In genomic region chr6:41040911-41041536, GRCh38 we compare ENCODE assay signal across 1 cellular context.
TF ChIP-seq lines count a peak whose summit lies in the region.

No MANE protein-coding gene starts in this region.

TF ChIP-seq in HepG2, 621 proteins besides CTCF, POLR2A, EP300 and RAD21 (continued from another document):
- TF ChIP-seq AHDC1 (CRISPR knock-in tag; IDR thresholded peaks at IDR 0.05; ENCODE audit: borderline replicate concordance) (no peak), ETV6 (CRISPR knock-in tag; conservative IDR thresholded peaks at IDR 0.05) (no peak), ATF1 (CRISPR knock-in tag; IDR thresholded peaks at IDR 0.05) (no peak), MNT (IDR thresholded peaks at IDR 0.05) (no peak), NR2F1 (CRISPR knock-in tag; IDR thresholded peaks at IDR 0.05) (no peak), ZNF235 (CRISPR knock-in tag; IDR thresholded peaks at IDR 0.05; ENCODE audit: borderline replicate concordance) (no peak), ESRRA (CRISPR knock-in tag; IDR thresholded peaks at IDR 0.05; ENCODE audit: low read depth) (0 out of 2 replicates have a peak, but pooled peaks have one; percentile 5), ZBTB3 (CRISPR knock-in tag; IDR thresholded peaks at IDR 0.05; ENCODE audit: borderline replicate concordance, low read depth) (no peak), MED1 (CRISPR knock-in tag; IDR thresholded peaks at IDR 0.05) (no peak), ZNF12 (CRISPR knock-in tag; IDR thresholded peaks at IDR 0.05) (no peak), ZSCAN21 (CRISPR knock-in tag; IDR thresholded peaks at IDR 0.05; ENCODE audit: borderline replicate concordance) (no peak), ZNF737 (CRISPR knock-in tag; IDR thresholded peaks at IDR 0.05; ENCODE audit: borderline replicate concordance) (no peak), DNMT3B (CRISPR knock-in tag; conservative IDR thresholded peaks at IDR 0.05) (no peak), ZNF773 (CRISPR knock-in tag; IDR thresholded peaks at IDR 0.05; ENCODE audit: borderline replicate concordance) (no peak), ZNF781 (CRISPR knock-in tag; IDR thresholded peaks at IDR 0.05; ENCODE audit: borderline replicate concordance, not compliant biosample characterization) (no peak), MEIS1 (CRISPR knock-in tag; IDR thresholded peaks at IDR 0.05; ENCODE audit: borderline replicate concordance) (no peak), ZNF790 (CRISPR knock-in tag; IDR thresholded peaks at IDR 0.05; ENCODE audit: borderline replicate concordance) (no peak), SAP130 (CRISPR knock-in tag; IDR thresholded peaks at IDR 0.05; ENCODE audit: low read depth) (no peak), ZBTB34 (CRISPR knock-in tag; IDR thresholded peaks at IDR 0.05) (no peak), CERS6 (CRISPR knock-in tag; IDR thresholded peaks at IDR 0.05) (no peak), NR2F6 (IDR thresholded peaks at IDR 0.05) (no peak), NR2F6 (CRISPR knock-in tag; IDR thresholded peaks at IDR 0.05) (no peak), RNF2 (conservative IDR thresholded peaks at IDR 0.05; ENCODE audit: low read depth) (no peak), HDAC6 (IDR thresholded peaks at IDR 0.05; ENCODE audit: low read depth, low read length) (no peak), KLF13 (CRISPR knock-in tag; IDR thresholded peaks at IDR 0.05) (no peak), ZNF607 (CRISPR knock-in tag; IDR thresholded peaks at IDR 0.05; ENCODE audit: borderline replicate concordance) (no peak), ZNF318 (CRISPR knock-in tag; IDR thresholded peaks at IDR 0.05) (0 out of 2 replicates have a peak, but pooled peaks have one; percentile 2), GABPB1 (CRISPR knock-in tag; IDR thresholded peaks at IDR 0.05) (no peak), GATA4 (IDR thresholded peaks at IDR 0.05; ENCODE audit: borderline replicate concordance, low read depth) (no peak), ZMYM2 (CRISPR knock-in tag; IDR thresholded peaks at IDR 0.05) (0 out of 2 replicates have a peak, but pooled peaks have one; percentile 15)
